Comparison of ENCODE assay signal across 19 cellular contexts in the genomic region with DNA sequence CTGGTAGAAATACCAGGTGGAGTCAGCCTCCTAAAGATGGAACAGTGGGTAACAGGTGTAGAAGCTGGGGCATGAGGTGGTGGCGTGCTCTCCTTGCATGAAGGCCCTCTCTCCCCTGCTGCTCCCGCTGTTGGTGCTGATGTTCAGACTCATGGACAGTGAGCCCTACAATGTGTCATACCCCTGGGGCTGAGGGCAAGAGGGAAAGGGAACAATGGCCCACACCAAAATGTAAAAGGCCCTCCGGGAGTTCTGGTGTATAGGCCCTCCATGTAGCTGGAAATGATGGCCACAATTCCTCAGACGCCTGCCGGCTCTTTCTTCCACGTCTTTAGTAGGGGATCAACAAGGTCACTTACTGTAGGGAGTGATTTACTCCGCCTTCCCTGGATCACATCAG.
DNase-seq lines count a peak whose midpoint lies in the region; ATAC-seq and TF ChIP-seq lines count a peak whose summit lies in the region.
"Had no signal": no experiment of that assay in that cellular context is flagged by ENCODE, and none has a peak within 500 bp of the region (broad histone marks: within the 10 kb centered on the region; RNA-seq: fewer than 3 reads in every experiment).

No MANE protein-coding gene starts in this region.

- H3K27ac ChIP-seq in IMR-90 (ENCODE audit: insufficient read depth, low read length) (no peak overlapping the region), esophagus muscularis mucosa (replicated peaks in 1 of 4) (no peak overlapping the region), psoas muscle (peak overlapping the region; percentile 97)
- H3K27ac ChIP-seq: 22Rv1, C4-2B had no signal

- H4K5ac ChIP-seq in IMR-90 (ENCODE audit: low read depth, low read length): no peak overlapping the region

- ATAC-seq in IMR-90 (ENCODE audit: low read depth): no peak
- no peak for ATAC-seq in psoas muscle
- no peak for ATAC-seq in GM19397 (IDR thresholded peaks at IDR 0.05; ENCODE audit: unreplicated experiment)

- H2BK15ac ChIP-seq in IMR-90 (ENCODE audit: low read depth, low read length): no peak overlapping the region

- peaks cover 9% of the 10 kb centered on the region for H3K4me1 ChIP-seq in IMR-90 (ENCODE audit: control insufficient read depth, insufficient read depth, low read length)
- H3K4me1 ChIP-seq in esophagus muscularis mucosa: peaks cover 11 to 24% (median 20%) of the 10 kb centered on the region in 4 donors
- peaks cover 25% of the 10 kb centered on the region for H3K4me1 ChIP-seq in psoas muscle

- H3K4me1 Mint-ChIP-seq in activated CD4-positive, alpha-beta T cell treated with anti-CD3 and anti-CD28 coated beads, Interleukin-2, amount 10 ng/mL, durations not matched to agents 24 days and 14 days: peaks cover 21% of the 10 kb centered on the region

- TF ChIP-seq POLR2A in IMR-90 (IDR thresholded peaks at IDR 0.05; ENCODE audit: low read depth, low read length) (no peak), esophagus muscularis mucosa (IDR thresholded peaks at IDR 0.05; ENCODE audit: low read depth) (no peak)

- H3K18ac ChIP-seq in IMR-90 (ENCODE audit: low read depth, low read length): no peak overlapping the region

- H3K4me3 ChIP-seq in IMR-90 (ENCODE audit: insufficient read depth, low read depth, low read length): no peak overlapping the region
- H3K4me3 ChIP-seq in esophagus muscularis mucosa: no peak overlapping the region
- no peak overlapping the region for H3K4me3 ChIP-seq in psoas muscle
- H3K4me3 ChIP-seq: BLaER1 had no signal

- H2BK20ac ChIP-seq in IMR-90 (ENCODE audit: low read depth, low read length): no peak overlapping the region

- POLR2A ChIA-PET in IMR-90 (lab: Charles Lee; ENCODE audit: unreplicated experiment): no interaction called here

- TF ChIP-seq CTCF in IMR-90 (conservative IDR thresholded peaks at IDR 0.05; ENCODE audit: low read depth, low read length) (no peak), esophagus muscularis mucosa (IDR thresholded peaks at IDR 0.05) (no peak), psoas muscle (IDR thresholded peaks at IDR 0.05) (no peak)

- WGBS in IMR-90 (ENCODE audit: extremely low coverage in 2 of 2, insufficient read length in 1 of 2), 2 experiments: no CpG with 5 or more reads among the region's 7 CpGs
- WGBS in esophagus muscularis mucosa: 94% methylated on average over 6 of the region's 7 CpGs
- 84 to 86% (median 85%) methylated on average over 7 of the region's 7 CpGs for WGBS in psoas muscle, 3 donors

- CTCF ChIA-PET in IMR-90 (lab: Yijun Ruan, JAX): no interaction called here

- no peak overlapping the region for H3K56ac ChIP-seq in IMR-90 (ENCODE audit: extremely low read depth, insufficient read depth, low read length)

- no peaks in the 10 kb centered on the region for H3K36me3 Mint-ChIP-seq in activated CD4-positive, alpha-beta T cell treated with anti-CD3 and anti-CD28 coated beads, Interleukin-2, amount 10 ng/mL, durations not matched to agents 24 days and 14 days (ENCODE audit: low read depth)
- H3K36me3 Mint-ChIP-seq: CD4-positive, CD25-positive, alpha-beta regulatory T cell had no signal

- H3K79me1 ChIP-seq in IMR-90 (ENCODE audit: low read depth in 1 of 2, low read length in 2 of 2): peaks cover 0 to 12% of the 10 kb centered on the region in 2 experiments; a peak in 3 of 4 replicates

- dilution Hi-C loops in IMR-90 (cut with HindIII; ENCODE audit: low sequenced_read_pairs, unreplicated experiment): no loop called here

- no peak overlapping the region for H2BK120ac ChIP-seq in IMR-90 (ENCODE audit: low read depth, low read length)

- no peak overlapping the region for H3K4ac ChIP-seq in IMR-90 (ENCODE audit: low read depth, low read length)

- intact Hi-C loops in activated CD4-positive, alpha-beta T cell treated with anti-CD3 and anti-CD28 coated beads, Interleukin-2, amount 10 ng/mL, durations not matched to agents 24 days and 14 days (cut with micrococcal nuclease): loop anchor here (5.0 kb wide), 3 partner anchors 59 to 1621 kb away; partner anchors contain the start of gene PSMG1
- intact Hi-C loops in IMR-90 (cut with micrococcal nuclease) (loop anchor here (5.0 kb wide), 1 partner anchor 194 kb away; the partner anchor contains the start of gene DYRK1A), esophagus muscularis mucosa (cut with DNase I) (loop anchor here (5.0 kb wide), 1 partner anchor 294 kb away; the partner anchor contains the start of gene VPS26C), psoas muscle (cut with DNase I) (loop anchor here in 1 of 2 donors (5.0 kb wide), 2 partner anchors 194 to 294 kb away; partner anchors contain the start of genes DYRK1A and VPS26C)

- no peak for TF ChIP-seq EP300 in esophagus muscularis mucosa (IDR thresholded peaks at IDR 0.05)

- H3K36me3 ChIP-seq in IMR-90 (ENCODE audit: control insufficient read depth, insufficient read depth, low read length) (no peaks in the 10 kb centered on the region), esophagus muscularis mucosa (no peaks in the 10 kb centered on the region), psoas muscle (ENCODE audit: insufficient read depth in 1 of 2, low read depth in 1 of 2) (no peaks in the 10 kb centered on the region)
- H3K36me3 ChIP-seq: BLaER1 had no signal

- no peak for TF ChIP-seq RAD21 in IMR-90 (IDR thresholded peaks at IDR 0.05; ENCODE audit: low read length)

- peaks cover 3% of the 10 kb centered on the region; the same call in 1 of the 2 replicates for H4K20me1 ChIP-seq in IMR-90 (ENCODE audit: insufficient read depth, low read length)
- H4K20me1 ChIP-seq: BLaER1 had no signal

- H3K14ac ChIP-seq in IMR-90 (replicated peaks; ENCODE audit: low read depth, low read length): no peak overlapping the region

- H3K27me3 ChIP-seq in IMR-90 (ENCODE audit: control insufficient read depth, insufficient read depth, low read length) (no peaks in the 10 kb centered on the region), esophagus muscularis mucosa (no peaks in the 10 kb centered on the region), psoas muscle (ENCODE audit: insufficient read depth in 3 of 3, low read length in 2 of 3) (no peaks in the 10 kb centered on the region)
- H3K27me3 ChIP-seq: BLaER1 had no signal

- no peak overlapping the region for H3K4me3 Mint-ChIP-seq in activated CD4-positive, alpha-beta T cell treated with anti-CD3 and anti-CD28 coated beads, Interleukin-2, amount 10 ng/mL, durations not matched to agents 24 days and 14 days

- H3K9me3 ChIP-seq in IMR-90 (ENCODE audit: control insufficient read depth, insufficient read depth, low read length) (no peaks in the 10 kb centered on the region; the same call in 1 of the 2 replicates), esophagus muscularis mucosa (no peaks in the 10 kb centered on the region), psoas muscle (no peaks in the 10 kb centered on the region)

- H2AFZ ChIP-seq in IMR-90 (replicated peaks; ENCODE audit: low read length, poor library complexity): no peak overlapping the region

- H2AK9ac ChIP-seq in IMR-90 (replicated peaks; ENCODE audit: low read depth, low read length, poor library complexity): peak overlapping the region; percentile 56

- H4K8ac ChIP-seq in IMR-90 (ENCODE audit: low read depth in 2 of 2, low read length in 2 of 2): no peak overlapping the region

- in situ Hi-C loops in IMR-90 (cut with MboI; ENCODE audit: low sequenced_read_pairs): no loop called here

- peaks cover 1% of the 10 kb centered on the region for H3K27me3 Mint-ChIP-seq in activated CD4-positive, alpha-beta T cell treated with anti-CD3 and anti-CD28 coated beads, Interleukin-2, amount 10 ng/mL, durations not matched to agents 24 days and 14 days
- H3K27me3 Mint-ChIP-seq: B cell had no signal

- H4K91ac ChIP-seq in IMR-90 (ENCODE audit: insufficient read depth, low read depth, low read length): no peak overlapping the region

- peaks cover 12% of the 10 kb centered on the region for H3K9me1 ChIP-seq in IMR-90 (ENCODE audit: insufficient read depth, low read length)

- no TSS peak for BruUV-seq in IMR-90 (replicated peaks; lab: Mats Ljungman, UMichigan)

- no peak overlapping the region for H2BK5ac ChIP-seq in IMR-90 (ENCODE audit: low read depth, low read length, poor library complexity, severe bottlenecking)

- H3K23ac ChIP-seq in IMR-90 (ENCODE audit: low read depth, low read length): no peak overlapping the region

- no peak overlapping the region for H3K4me2 ChIP-seq in IMR-90 (ENCODE audit: low read depth, low read length)

- H3K27ac Mint-ChIP-seq in activated CD4-positive, alpha-beta T cell treated with anti-CD3 and anti-CD28 coated beads, Interleukin-2, amount 10 ng/mL, durations not matched to agents 24 days and 14 days: no peak overlapping the region
- H3K27ac Mint-ChIP-seq: B cell; CD4-positive, CD25-positive, alpha-beta regulatory T cell had no signal

- H2AK5ac ChIP-seq in IMR-90 (ENCODE audit: low read depth, low read length): no peak overlapping the region

- peak; percentile 55 for DNase-seq in activated CD4-positive, alpha-beta T cell treated with anti-CD3 and anti-CD28 coated beads, Interleukin-2, amount 10 ng/mL, durations not matched to agents 24 days and 14 days
- no peak for DNase-seq in activated CD4-positive, alpha-beta T cell treated with anti-CD3 and anti-CD28 coated beads for 1 hour
- DNase-seq in IMR-90 (no peak), esophagus muscularis mucosa (ENCODE audit: extremely low spot score) (peak; percentile 90), psoas muscle (no peak), NCI-H2196 treated with DMSO at 0.1 percent for 48 hours (lab: John Stamatoyannopoulos, UW; ENCODE audit: unreplicated experiment) (no peak), DMS79 (lab: John Stamatoyannopoulos, UW) (no peak)
- DNase-seq: CD4-positive, CD25-positive, alpha-beta regulatory T cell; CD8-positive, alpha-beta memory T cell; DMS 273 treated with DMSO at 0.1 percent for 48 hours; DMS79 treated with DMSO at 0.1 percent for 48 hours; GF-D8; GOT3; HCEC 1CT had no signal

- H3K9ac ChIP-seq in IMR-90 (ENCODE audit: low read depth, low read length): no peak overlapping the region
- H3K9ac ChIP-seq: BLaER1 had no signal

- H3K9me3 Mint-ChIP-seq in activated CD4-positive, alpha-beta T cell treated with anti-CD3 and anti-CD28 coated beads, Interleukin-2, amount 10 ng/mL, durations not matched to agents 24 days and 14 days: no peaks in the 10 kb centered on the region

TF ChIP-seq in IMR-90, 13 proteins besides CTCF, POLR2A, EP300 and RAD21 (continues in another document):
- TF ChIP-seq, protein P1, sequence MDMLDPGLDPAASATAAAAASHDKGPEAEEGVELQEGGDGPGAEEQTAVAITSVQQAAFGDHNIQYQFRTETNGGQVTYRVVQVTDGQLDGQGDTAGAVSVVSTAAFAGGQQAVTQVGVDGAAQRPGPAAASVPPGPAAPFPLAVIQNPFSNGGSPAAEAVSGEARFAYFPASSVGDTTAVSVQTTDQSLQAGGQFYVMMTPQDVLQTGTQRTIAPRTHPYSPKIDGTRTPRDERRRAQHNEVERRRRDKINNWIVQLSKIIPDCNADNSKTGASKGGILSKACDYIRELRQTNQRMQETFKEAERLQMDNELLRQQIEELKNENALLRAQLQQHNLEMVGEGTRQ (IDR thresholded peaks at IDR 0.05; ENCODE audit: low read depth, low read length): no peak
- TF ChIP-seq BHLHE40 (IDR thresholded peaks at IDR 0.05; ENCODE audit: low read depth, low read length) (no peak), SMC3 (IDR thresholded peaks at IDR 0.05; ENCODE audit: low read depth, low read length) (no peak), MXI1 (IDR thresholded peaks at IDR 0.05; ENCODE audit: borderline replicate concordance, low read depth, low read length) (no peak), MAFK (IDR thresholded peaks at IDR 0.05; ENCODE audit: low read depth, low read length) (no peak)

Comparison
In these comparisons a context has a peak if more than half of its experiments do, and no peak if none do; other contexts are left out.
1. DNase-seq: peak in activated CD4-positive, alpha-beta T cell treated with anti-CD3 and anti-CD28 coated beads, Interleukin-2, amount 10 ng/mL, durations not matched to agents 24 days and 14 days (single experiment) and esophagus muscularis mucosa (single experiment); none in activated CD4-positive, alpha-beta T cell treated with anti-CD3 and anti-CD28 coated beads for 1 hour (single experiment), IMR-90 (single experiment), psoas muscle (0 of 2), NCI-H2196 treated with DMSO at 0.1 percent for 48 hours (single experiment) and DMS79 (single experiment).